In the genomic region with DNA sequence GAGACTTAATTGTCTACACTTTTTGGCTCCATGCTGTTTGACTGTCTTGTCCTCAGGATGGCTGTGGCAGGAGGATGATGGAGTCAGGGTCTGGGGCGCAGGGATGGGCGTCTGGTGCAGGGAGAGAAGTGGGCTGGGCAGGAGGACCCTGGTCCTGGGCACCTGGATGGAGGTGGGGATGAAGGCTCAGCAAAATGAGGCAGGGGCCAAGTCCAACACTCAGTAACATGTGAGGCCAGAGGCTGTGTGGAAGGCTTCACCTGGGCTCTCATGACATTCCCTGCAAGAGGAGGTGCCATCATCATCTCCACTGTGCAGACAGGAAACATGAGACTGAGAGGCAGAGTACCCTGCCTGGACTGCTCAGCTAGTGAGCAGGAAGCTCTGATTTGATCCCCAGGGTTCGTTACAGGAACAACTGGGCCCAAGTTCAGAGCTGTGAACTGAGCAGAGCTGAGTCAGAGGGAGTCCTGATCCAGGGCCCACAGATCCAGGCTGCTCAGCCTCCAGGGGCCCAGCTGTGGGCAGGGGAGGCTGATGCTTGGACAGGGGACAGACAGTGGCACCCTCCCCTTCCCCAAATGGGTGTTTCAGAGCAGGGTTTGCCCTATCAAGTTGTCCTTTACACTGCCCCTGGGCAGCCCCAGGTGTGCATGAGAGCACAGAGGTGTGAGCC, we compare ENCODE assay signal across 25 cellular contexts. TPM values are rescaled to one million over a fixed set of nuclear protein-coding genes. Genes with fewer than 3 reads are reported as not detected.
DNase-seq lines count a peak whose midpoint lies in the region; ATAC-seq and TF ChIP-seq lines count a peak whose summit lies in the region.
"Had no signal": no experiment of that assay in that cellular context is flagged by ENCODE, and none has a peak within 500 bp of the region (broad histone marks: within the 10 kb centered on the region; RNA-seq: fewer than 3 reads in every experiment).

No MANE protein-coding gene starts in this region.

- H3K4me3 ChIP-seq in cardiac fibroblast (replicated peaks in 1 of 2; ENCODE audit: low read depth in 2 of 2, low read length in 2 of 2) = no peak overlapping the region
- H3K4me3 ChIP-seq in right lobe of liver = no peak overlapping the region
- H3K4me3 ChIP-seq: adrenal gland, cardiac muscle cell, heart right ventricle, ovary, SJSA1 had no signal

- no peaks in the 10 kb centered on the region for H3K36me3 ChIP-seq in right lobe of liver
- H3K36me3 ChIP-seq: adrenal gland, cardiac muscle cell, heart right ventricle, ovary, SJSA1 had no signal

- no peaks in the 10 kb centered on the region for H3K9me3 ChIP-seq in right lobe of liver
- H3K9me3 ChIP-seq: adrenal gland, ovary, SJSA1 had no signal

- peak in 1 of 4 donors; percentile 17 for ATAC-seq in right lobe of liver
- no peak for ATAC-seq in GM18861 (IDR thresholded peaks at IDR 0.05; ENCODE audit: unreplicated experiment)
- ATAC-seq: activated CD8-positive, alpha-beta T cell treated with anti-CD3 and anti-CD28 coated beads for 36 hours; T-helper 17 cell; WTC11 had no signal

- no peaks in the 10 kb centered on the region for H3K27me3 ChIP-seq in right lobe of liver
- H3K27me3 ChIP-seq: adrenal gland, cardiac muscle cell, ovary, SJSA1 had no signal

- H3K4me1 ChIP-seq in right lobe of liver = peaks cover 0 to 21% (median 5%) of the 10 kb centered on the region in 4 donors
- H3K4me1 ChIP-seq: adrenal gland, heart right ventricle had no signal

- DNase-seq in Daoy (ENCODE audit: low read depth) (peak; percentile 49), cardiac fibroblast (ENCODE audit: low read depth in 2 of 2) (peak; percentile 23 to 40), right lobe of liver (peak in 2 of 3 donors; percentile 28 to 39), DMS53 treated with DMSO at 0.1 percent for 48 hours (lab: John Stamatoyannopoulos, UW; ENCODE audit: unreplicated experiment) (no peak), midbrain (lab: John Stamatoyannopoulos, UW) (no peak)
- DNase-seq in stimulated activated CD8-positive, alpha-beta memory T cell treated with anti-CD3 and anti-CD28 coated beads, Interleukin-4, amount 100 ng/mL, for 48 hours = peak; percentile 8
- DNase-seq: activated CD8-positive, alpha-beta T cell treated with anti-CD3 and anti-CD28 coated beads for 36 hours; C1 segment of cervical spinal cord; effector CD4-positive, alpha-beta T cell; HFFc6; NCI-H2081 treated with DMSO at 0.1 percent for 48 hours; NCI-H526 treated with DMSO at 0.1 percent for 48 hours; stimulated activated CD4-positive, alpha-beta T cell treated with anti-CD3 and anti-CD28 coated beads, Interleukin-4, amount 100 ng/mL, for 1 hour; substantia nigra; T-helper 17 cell had no signal

- no peak for TF ChIP-seq POLR2A in right lobe of liver (IDR thresholded peaks at IDR 0.05)

- H3K27ac ChIP-seq in right lobe of liver = peak overlapping the region in 1 of 3 donors; percentile 47
- H3K27ac ChIP-seq: adrenal gland, cardiac muscle cell, heart right ventricle, KMS-11, ovary, SJSA1 had no signal

- intact Hi-C loops in right lobe of liver (cut with DNase I) = no loop called here

- WGBS in right lobe of liver (ENCODE audit: insufficient coverage, low coverage, low lambda C conversion rate, missing lambda C conversion rate) = 88% methylated on average over 2 of the region's 3 CpGs

- TF ChIP-seq CTCF in cardiac fibroblast (IDR thresholded peaks at IDR 0.05; ENCODE audit: low read depth, low read length) (no peak), right lobe of liver (IDR thresholded peaks at IDR 0.05) (no peak)

RNA-seq across cellular contexts. Expression of a gene that starts 36.9 kb away (rescaled TPM):
- 85.5 and 86.3 TPM in 2 replicates for total RNA-seq in Daoy (2014; rRNA removed; shearing (Covaris generic))
- total RNA-seq in right lobe of liver = 1 to 10 TPM in 3 of 6 experiments, under 1 TPM in 3; 0.27 to 2.5 (median 0.89) TPM

RNA-seq across cellular contexts. Expression of a gene that starts 39.3 kb away (rescaled TPM):
- total RNA-seq in Daoy (2014; rRNA removed; shearing (Covaris generic)) = 0.21 and 0.80 TPM in 2 replicates
- total RNA-seq in right lobe of liver = 1 to 10 TPM in 4 of 6 experiments, under 1 TPM in 2; 0.49 to 7.6 (median 2.0) TPM
- total RNA-seq: activated CD8-positive, alpha-beta T cell treated with anti-CD3 and anti-CD28 coated beads for 36 hours; activated T-helper 1 cell treated with anti-CD3 and anti-CD28 coated beads, Interleukin-12 subunit alpha, Interleukin-12 subunit beta, Interleukin-2, Interleukin-4 antibody, amounts not matched to agents 30 ng/mL and 10 ng/mL and 1 ng/mL, durations not matched to agents 14 hours and 24 hours and 36 hours; adrenal gland; heart right ventricle; HFFc6; kidney epithelial cell; ovary; SJSA1; T-helper 17 cell; WTC11 had no signal

RNA-seq across cellular contexts. Expression of a gene that starts 57.4 kb away (rescaled TPM):
- 0.03 and 0.06 TPM in 2 replicates for total RNA-seq in Daoy (2014; rRNA removed; shearing (Covaris generic))
- 1,000 to 10,000 TPM in 1 of 6 experiments, 100 to 1,000 TPM in 4, 10 to 100 TPM in 1; 97.5 to 1,279 (median 171) TPM for total RNA-seq in right lobe of liver
- total RNA-seq: activated CD8-positive, alpha-beta T cell treated with anti-CD3 and anti-CD28 coated beads for 36 hours; activated T-helper 1 cell treated with anti-CD3 and anti-CD28 coated beads, Interleukin-12 subunit alpha, Interleukin-12 subunit beta, Interleukin-2, Interleukin-4 antibody, amounts not matched to agents 30 ng/mL and 10 ng/mL and 1 ng/mL, durations not matched to agents 14 hours and 24 hours and 36 hours; cardiac muscle cell; heart right ventricle; HFFc6; kidney epithelial cell; SJSA1; T-helper 17 cell; WTC11 had no signal

Comparison
In these comparisons a context has a peak if more than half of its experiments do, and no peak if none do; other contexts are left out.
1. DNase-seq: peak in Daoy (single experiment), cardiac fibroblast (2 of 2), right lobe of liver (2 of 3) and stimulated activated CD8-positive, alpha-beta memory T cell treated with anti-CD3 and anti-CD28 coated beads, Interleukin-4, amount 100 ng/mL, for 48 hours (single experiment); none in DMS53 treated with DMSO at 0.1 percent for 48 hours (single experiment) and midbrain (single experiment).
2. RNA of a gene that starts 36.9 kb away (total RNA-seq): 85.5 to 86.3 TPM in Daoy; 0.27 to 2.5 TPM in right lobe of liver; every median in the first group is over 10 times any median in the second.